In genomic region chr9:120926397-120926928, GRCh38 we compare ENCODE assay signal across 8 cellular contexts. TPM values are rescaled to one million over a fixed set of nuclear protein-coding genes. Genes with fewer than 3 reads are reported as not detected.
DNase-seq lines count a peak whose midpoint lies in the region; ATAC-seq and TF ChIP-seq lines count a peak whose summit lies in the region.

A gene with protein sequence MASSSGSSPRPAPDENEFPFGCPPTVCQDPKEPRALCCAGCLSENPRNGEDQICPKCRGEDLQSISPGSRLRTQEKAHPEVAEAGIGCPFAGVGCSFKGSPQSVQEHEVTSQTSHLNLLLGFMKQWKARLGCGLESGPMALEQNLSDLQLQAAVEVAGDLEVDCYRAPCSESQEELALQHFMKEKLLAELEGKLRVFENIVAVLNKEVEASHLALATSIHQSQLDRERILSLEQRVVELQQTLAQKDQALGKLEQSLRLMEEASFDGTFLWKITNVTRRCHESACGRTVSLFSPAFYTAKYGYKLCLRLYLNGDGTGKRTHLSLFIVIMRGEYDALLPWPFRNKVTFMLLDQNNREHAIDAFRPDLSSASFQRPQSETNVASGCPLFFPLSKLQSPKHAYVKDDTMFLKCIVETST (minus strand): TSS chr9:120926796. CDS start chr9:120926075, 721 bp downstream.

- H4K20me1 ChIP-seq in OCI-LY7 (ENCODE audit: insufficient read depth, low read length) = no peaks in the 10 kb centered on the region

- no peaks in the 10 kb centered on the region for H3K27me3 Mint-ChIP-seq in effector memory CD8-positive, alpha-beta T cell
- no peaks in the 10 kb centered on the region for H3K27me3 Mint-ChIP-seq in stimulated activated naive CD8-positive, alpha-beta T cell treated with anti-CD3 and anti-CD28 coated beads, Interleukin-15, Interleukin-2, amounts not matched to agents 100 ng/mL and 50 ng/mL, for 24 hours

- DNase-seq in OCI-LY7 (ENCODE audit: low spot score) = peak; percentile 65
- no peak for DNase-seq in effector memory CD8-positive, alpha-beta T cell
- DNase-seq in stimulated activated CD4-positive, alpha-beta T cell treated with anti-CD3 and anti-CD28 coated beads, Interleukin-2, amount 100 ng/mL, for 24 hours = no peak
- DNase-seq in COLO829 (ENCODE audit: low spot score) = no peak
- DNase-seq in NCI-H69 (lab: John Stamatoyannopoulos, UW) = no peak

- peak within 1 kb of the TSS; percentile 74 for H3K4me3 ChIP-seq in OCI-LY7 (ENCODE audit: low read depth, low read length, poor library complexity, severe bottlenecking)

- peaks cover 97% of the 10 kb centered on the region for H3K4me1 ChIP-seq in OCI-LY7 (ENCODE audit: insufficient read depth, low read length, poor library complexity, severe bottlenecking)

- intact Hi-C loops in OCI-LY7 (cut with micrococcal nuclease; ENCODE audit: unreplicated experiment) = loop anchor here (10.0 kb wide), 1 partner anchor 1018 kb away; no protein-coding TSS in a partner anchor

- peak within 1 kb of the TSS; percentile 95 for H3K4me2 ChIP-seq in OCI-LY7 (ENCODE audit: low read length)

- peak within 1 kb of the TSS; percentile 96 for H3K27ac ChIP-seq in OCI-LY7 (ENCODE audit: low read depth, low read length, poor library complexity, severe bottlenecking)

- no peaks in the 10 kb centered on the region for H3K9me2 ChIP-seq in OCI-LY7 (ENCODE audit: insufficient read depth, low read length)

- CTCF ChIA-PET in OCI-LY7 (lab: Charles Lee; ENCODE audit: unreplicated experiment) = interaction anchor here (2.3 kb wide), 1 partner anchor 22 kb away, joined by 7 read pairs; no protein-coding TSS in a partner anchor

- no peak for TF ChIP-seq CTCF in OCI-LY7 (conservative IDR thresholded peaks at IDR 0.05; ENCODE audit: low read length)

- no TSS peak for BruUV-seq in OCI-LY7 (replicated peaks; lab: Mats Ljungman, UMichigan)

- H3K36me3 ChIP-seq in OCI-LY7 (ENCODE audit: insufficient read depth, low read length) = peaks cover 19% of the 10 kb centered on the region

- H3K36me3 Mint-ChIP-seq in effector memory CD8-positive, alpha-beta T cell (ENCODE audit: insufficient read depth) = peaks cover 67% of the 10 kb centered on the region
- H3K36me3 Mint-ChIP-seq in stimulated activated naive CD8-positive, alpha-beta T cell treated with anti-CD3 and anti-CD28 coated beads, Interleukin-15, Interleukin-2, amounts not matched to agents 100 ng/mL and 50 ng/mL, for 24 hours (ENCODE audit: low read depth) = peaks cover 61% of the 10 kb centered on the region

- H3K4me3 Mint-ChIP-seq in effector memory CD8-positive, alpha-beta T cell = peak within 1 kb of the TSS; percentile 82 to 97
- peak within 1 kb of the TSS; percentile 95 for H3K4me3 Mint-ChIP-seq in stimulated activated naive CD8-positive, alpha-beta T cell treated with anti-CD3 and anti-CD28 coated beads, Interleukin-15, Interleukin-2, amounts not matched to agents 100 ng/mL and 50 ng/mL, for 24 hours

- ATAC-seq in GM18511 (IDR thresholded peaks at IDR 0.05; ENCODE audit: unreplicated experiment) (peak; percentile 27), HG02610 (IDR thresholded peaks at IDR 0.05; ENCODE audit: unreplicated experiment) (peak; percentile 22)
- peak; percentile 21 for ATAC-seq in effector memory CD8-positive, alpha-beta T cell (replicated peaks)

- peak within 1 kb of the TSS; percentile 38; the same call in 1 of the 2 replicates for H2AFZ ChIP-seq in OCI-LY7 (ENCODE audit: low read length)

- H3K9me3 ChIP-seq in OCI-LY7 (ENCODE audit: low read length) = no peaks in the 10 kb centered on the region

- H3K9me3 Mint-ChIP-seq in effector memory CD8-positive, alpha-beta T cell = no peaks in the 10 kb centered on the region
- no peaks in the 10 kb centered on the region for H3K9me3 Mint-ChIP-seq in stimulated activated naive CD8-positive, alpha-beta T cell treated with anti-CD3 and anti-CD28 coated beads, Interleukin-15, Interleukin-2, amounts not matched to agents 100 ng/mL and 50 ng/mL, for 24 hours

- peak within 1 kb of the TSS; percentile 93 to 95 for H3K27ac Mint-ChIP-seq in effector memory CD8-positive, alpha-beta T cell
- H3K27ac Mint-ChIP-seq in stimulated activated naive CD8-positive, alpha-beta T cell treated with anti-CD3 and anti-CD28 coated beads, Interleukin-15, Interleukin-2, amounts not matched to agents 100 ng/mL and 50 ng/mL, for 24 hours = peak within 1 kb of the TSS; percentile 100

- peaks cover 78 to 87% of the 10 kb centered on the region in 2 donors for H3K4me1 Mint-ChIP-seq in effector memory CD8-positive, alpha-beta T cell (ENCODE audit: low read depth in 2 of 2)
- peaks cover 64% of the 10 kb centered on the region for H3K4me1 Mint-ChIP-seq in stimulated activated naive CD8-positive, alpha-beta T cell treated with anti-CD3 and anti-CD28 coated beads, Interleukin-15, Interleukin-2, amounts not matched to agents 100 ng/mL and 50 ng/mL, for 24 hours (ENCODE audit: low read depth)

- POLR2A ChIA-PET in OCI-LY7 (lab: Charles Lee) = interaction anchor here (0.7 to 21.2 kb wide), 10 partner anchors 10 to 218 kb away, joined by 3 to 372 read pairs (median 6); no protein-coding TSS in a partner anchor

- peaks cover 13% of the 10 kb centered on the region; the same call in 1 of the 2 replicates for H3K79me2 ChIP-seq in OCI-LY7 (ENCODE audit: insufficient read depth, low read depth, low read length)

RNA-seq across cellular contexts. Expression of the gene that starts here (rescaled TPM):
- 23.7 and 24.2 TPM in 2 replicates for total RNA-seq in OCI-LY7 (2014; rRNA removed; shearing (Covaris generic))
- 40.3 and 50.5 TPM in 2 replicates for total RNA-seq in OCI-LY7 (2022)
